1 cellular context compared by ENCODE assay signal in the genomic region with DNA sequence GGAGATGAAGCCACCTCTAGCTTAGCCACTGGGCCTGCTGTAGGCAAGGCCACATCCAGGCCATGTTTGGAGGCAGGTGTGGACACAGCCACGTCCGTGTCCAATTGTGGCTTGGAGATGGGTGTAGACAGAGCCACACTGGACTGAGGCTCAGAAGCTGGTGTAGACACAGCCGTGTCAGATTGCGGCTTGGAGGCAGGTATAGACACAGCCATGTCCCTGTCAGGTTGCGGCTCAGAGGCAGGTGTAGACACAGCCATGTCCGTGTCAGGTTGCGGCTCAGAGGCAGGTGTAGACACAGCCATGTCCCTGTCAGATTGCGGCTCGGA.
A peak's percentile ranks its signal among the peaks of the same experiment; 100 is the strongest.
TF ChIP-seq lines count a peak whose summit lies in the region.

No MANE protein-coding gene starts in this region.

TF ChIP-seq in K562, 482 proteins besides CTCF, POLR2A, EP300 and RAD21:
- peak; percentile 61; the same call in 1 of the 2 replicates for TF ChIP-seq ZSCAN29 (IDR thresholded peaks at IDR 0.05)
- peak; percentile 17; the same call in 1 of the 2 replicates for TF ChIP-seq CEBPG (CRISPR knock-in tag; IDR thresholded peaks at IDR 0.05)
- no peak for TF ChIP-seq CEBPG (tag; conservative IDR thresholded peaks at IDR 0.05 in 1 of 2, IDR thresholded peaks at IDR 0.05 in 1 of 2)
- no peak for TF ChIP-seq ARID2 (IDR thresholded peaks at IDR 0.05)
- TF ChIP-seq, protein P1, sequence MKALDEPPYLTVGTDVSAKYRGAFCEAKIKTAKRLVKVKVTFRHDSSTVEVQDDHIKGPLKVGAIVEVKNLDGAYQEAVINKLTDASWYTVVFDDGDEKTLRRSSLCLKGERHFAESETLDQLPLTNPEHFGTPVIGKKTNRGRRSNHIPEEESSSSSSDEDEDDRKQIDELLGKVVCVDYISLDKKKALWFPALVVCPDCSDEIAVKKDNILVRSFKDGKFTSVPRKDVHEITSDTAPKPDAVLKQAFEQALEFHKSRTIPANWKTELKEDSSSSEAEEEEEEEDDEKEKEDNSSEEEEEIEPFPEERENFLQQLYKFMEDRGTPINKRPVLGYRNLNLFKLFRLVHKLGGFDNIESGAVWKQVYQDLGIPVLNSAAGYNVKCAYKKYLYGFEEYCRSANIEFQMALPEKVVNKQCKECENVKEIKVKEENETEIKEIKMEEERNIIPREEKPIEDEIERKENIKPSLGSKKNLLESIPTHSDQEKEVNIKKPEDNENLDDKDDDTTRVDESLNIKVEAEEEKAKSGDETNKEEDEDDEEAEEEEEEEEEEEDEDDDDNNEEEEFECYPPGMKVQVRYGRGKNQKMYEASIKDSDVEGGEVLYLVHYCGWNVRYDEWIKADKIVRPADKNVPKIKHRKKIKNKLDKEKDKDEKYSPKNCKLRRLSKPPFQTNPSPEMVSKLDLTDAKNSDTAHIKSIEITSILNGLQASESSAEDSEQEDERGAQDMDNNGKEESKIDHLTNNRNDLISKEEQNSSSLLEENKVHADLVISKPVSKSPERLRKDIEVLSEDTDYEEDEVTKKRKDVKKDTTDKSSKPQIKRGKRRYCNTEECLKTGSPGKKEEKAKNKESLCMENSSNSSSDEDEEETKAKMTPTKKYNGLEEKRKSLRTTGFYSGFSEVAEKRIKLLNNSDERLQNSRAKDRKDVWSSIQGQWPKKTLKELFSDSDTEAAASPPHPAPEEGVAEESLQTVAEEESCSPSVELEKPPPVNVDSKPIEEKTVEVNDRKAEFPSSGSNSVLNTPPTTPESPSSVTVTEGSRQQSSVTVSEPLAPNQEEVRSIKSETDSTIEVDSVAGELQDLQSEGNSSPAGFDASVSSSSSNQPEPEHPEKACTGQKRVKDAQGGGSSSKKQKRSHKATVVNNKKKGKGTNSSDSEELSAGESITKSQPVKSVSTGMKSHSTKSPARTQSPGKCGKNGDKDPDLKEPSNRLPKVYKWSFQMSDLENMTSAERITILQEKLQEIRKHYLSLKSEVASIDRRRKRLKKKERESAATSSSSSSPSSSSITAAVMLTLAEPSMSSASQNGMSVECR (CRISPR knock-in tag; IDR thresholded peaks at IDR 0.05), result 0 out of 2 replicates have a peak, but pooled peaks have one; percentile 32
- TF ChIP-seq NFIC (IDR thresholded peaks at IDR 0.05), result no peak
